ENCODE assay signal across 9 cellular contexts in the genomic region with DNA sequence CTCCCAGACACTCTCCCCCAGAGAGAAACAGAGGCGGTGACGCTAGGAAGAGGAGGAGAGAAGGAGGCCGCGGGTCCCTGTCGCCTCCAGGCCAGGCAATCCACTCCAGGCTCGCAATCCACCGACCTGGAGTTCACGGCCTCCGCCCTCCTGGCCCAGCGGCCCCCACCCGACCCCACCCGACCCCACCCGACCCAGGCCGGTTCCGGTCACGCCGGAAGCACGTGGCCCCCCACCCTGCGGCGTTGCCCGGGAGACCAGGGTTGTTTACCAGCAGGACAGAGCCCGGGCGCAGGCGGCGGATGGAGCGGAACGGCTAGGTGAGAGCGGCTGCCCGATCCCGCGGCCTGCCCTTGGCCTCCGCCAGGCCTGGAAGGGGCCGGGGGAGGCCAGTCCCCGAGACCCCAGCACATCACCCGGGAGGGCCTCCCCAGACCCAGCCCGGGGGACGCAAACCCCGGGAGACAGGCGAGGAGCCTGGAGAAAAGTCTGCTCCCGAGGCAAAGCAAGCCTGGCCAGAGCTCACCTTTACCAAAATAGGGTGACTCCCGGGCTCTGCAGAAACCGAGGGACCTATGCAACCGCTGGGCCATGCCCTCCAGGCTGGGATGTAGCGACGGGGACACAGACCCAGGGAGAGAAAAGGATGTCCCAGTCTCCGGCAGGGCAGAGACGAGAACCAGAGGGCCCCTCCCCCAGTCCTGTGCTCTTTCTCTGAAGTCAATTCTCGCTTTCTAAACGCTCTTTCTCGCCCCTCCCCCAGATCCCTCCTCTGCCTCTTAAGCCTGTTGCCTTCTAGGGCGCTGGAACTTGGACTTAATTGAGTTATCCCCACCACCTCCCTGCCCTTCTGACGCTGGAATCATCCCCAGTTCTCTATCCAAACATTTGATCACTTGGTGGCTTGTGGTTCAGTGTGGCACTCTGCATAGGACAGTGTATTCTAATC. TPM values are rescaled to one million over a fixed set of nuclear protein-coding genes. Genes with fewer than 3 reads are reported as not detected.
DNase-seq lines count a peak whose midpoint lies in the region; ATAC-seq, FAIRE-seq and TF ChIP-seq lines count a peak whose summit lies in the region.
"Had no signal": no experiment of that assay in that cellular context is flagged by ENCODE, and none has a peak within 500 bp of the region (broad histone marks: within the 10 kb centered on the region; RNA-seq: fewer than 3 reads in every experiment).

A gene with protein sequence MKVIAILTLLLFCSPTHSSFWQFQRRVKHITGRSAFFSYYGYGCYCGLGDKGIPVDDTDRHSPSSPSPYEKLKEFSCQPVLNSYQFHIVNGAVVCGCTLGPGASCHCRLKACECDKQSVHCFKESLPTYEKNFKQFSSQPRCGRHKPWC (minus strand): TSS at position 685 of the 949 bp plus-strand sequence. CDS start 9,155 bp downstream, outside the sequence.
A gene with protein sequence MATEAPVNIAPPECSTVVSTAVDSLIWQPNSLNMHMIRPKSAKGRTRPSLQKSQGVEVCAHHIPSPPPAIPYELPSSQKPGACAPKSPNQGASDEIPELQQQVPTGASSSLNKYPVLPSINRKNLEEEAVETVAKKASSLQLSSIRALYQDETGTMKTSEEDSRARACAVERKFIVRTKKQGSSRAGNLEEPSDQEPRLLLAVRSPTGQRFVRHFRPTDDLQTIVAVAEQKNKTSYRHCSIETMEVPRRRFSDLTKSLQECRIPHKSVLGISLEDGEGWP (plus strand): TSS at position 263 of the 949 bp plus-strand sequence. CDS start 4,466 bp downstream, outside the sequence.

- TF ChIP-seq EP300 in HepG2 (IDR thresholded peaks at IDR 0.05; ENCODE audit: low read depth in 2 of 2, low read length in 2 of 2) (no peak; a peak in 1 of 4 replicates), HepG2 (CRISPR knock-in tag; IDR thresholded peaks at IDR 0.05; ENCODE audit: borderline replicate concordance) (no peak)

- no peak for TF ChIP-seq POLR2A in HepG2 (IDR thresholded peaks at IDR 0.05; ENCODE audit: insufficient read depth in 1 of 2, low read depth in 2 of 2, low read length in 2 of 2)

- TF ChIP-seq RAD21 in HepG2 (CRISPR knock-in tag; IDR thresholded peaks at IDR 0.05), result no peak

- FAIRE-seq in HepG2 (lab: Jason Lieb, UNC), result no peak

- H3F3A ChIP-seq in MM.1S (ENCODE audit: insufficient read depth, low read length), result no peaks in the 10 kb centered on the region

- H3K79me2 ChIP-seq in HepG2 (ENCODE audit: insufficient read depth, low read length) (no peaks in the 10 kb centered on the region), MM.1S (ENCODE audit: low read length) (no peaks in the 10 kb centered on the region)

- TF ChIP-seq CTCF in GM06990 (IDR thresholded peaks at IDR 0.05; ENCODE audit: insufficient read depth, low read length, poor library complexity, severe bottlenecking) (no peak), ascending aorta (IDR thresholded peaks at IDR 0.05) (no peak), HepG2 (CRISPR knock-in tag; IDR thresholded peaks at IDR 0.05) (no peak), MM.1S (IDR thresholded peaks at IDR 0.05; ENCODE audit: low read length) (no peak)

- H3K9me2 ChIP-seq in MM.1S (replicated peaks; ENCODE audit: insufficient read depth, low read length), result no peaks in the 10 kb centered on the region

- H3K9me3 ChIP-seq in ascending aorta (no peaks in the 10 kb centered on the region), HepG2 (ENCODE audit: low read length) (no peaks in the 10 kb centered on the region), MM.1S (replicated peaks; ENCODE audit: insufficient read depth, low read length) (no peaks in the 10 kb centered on the region)

- no peaks in the 10 kb centered on the region for H4K20me1 ChIP-seq in HepG2 (ENCODE audit: insufficient read depth, low read length)
- no peaks in the 10 kb centered on the region for H4K20me1 ChIP-seq in MM.1S (ENCODE audit: insufficient read depth, low read length)

- BruUV-seq in HepG2 (replicated peaks; lab: Mats Ljungman, UMichigan), result no TSS peak

- H3K4me3 ChIP-seq in GM06990 (replicated peaks; ENCODE audit: low read depth, low read length) (peak within 1 kb of the TSS; percentile 46), ascending aorta (peak within 1 kb of the TSS; percentile 33 to 51), HepG2 (replicated peaks in 1 of 3; ENCODE audit: insufficient read depth in 1 of 3, low read depth in 2 of 3, low read length in 3 of 3) (peak within 1 kb of the TSS in 2 of 3 experiments; percentile 20 to 51; a peak in 2 of 6 replicates), MM.1S (ENCODE audit: low read length) (no peak within 1 kb of the TSS)

- in situ Hi-C loops in HepG2 (cut with HindIII; ENCODE audit: extremely low pct_ligation_motif_present, low pct_unique_long_range_greater_than_20kb), result no loop called here

- H3K4me2 ChIP-seq in HepG2 (ENCODE audit: low read depth, low read length) (peak within 1 kb of the TSS; percentile 57), MM.1S (ENCODE audit: low read depth, low read length) (no peak within 1 kb of the TSS)

- H3K27ac ChIP-seq in ascending aorta, result no peak within 1 kb of the TSS
- H3K27ac ChIP-seq in HepG2 (ENCODE audit: extremely low read length, insufficient read depth, low read length), result no peak within 1 kb of the TSS
- H3K27ac ChIP-seq in MM.1S (ENCODE audit: low read length), result no peak within 1 kb of the TSS

- H2AFZ ChIP-seq in HepG2 (ENCODE audit: low read length) (no peak within 1 kb of the TSS), MM.1S (ENCODE audit: low read length) (no peak within 1 kb of the TSS)

- peak; percentile 69 for ATAC-seq in HepG2

- DNase-seq in GM06990 (ENCODE audit: extremely low read depth, insufficient read length), result peak; percentile 47
- DNase-seq in T-helper 2 cell, result peak in 4 of 5 experiments; percentile 12 to 72 (median 38)
- DNase-seq in ascending aorta (ENCODE audit: low spot score in 2 of 2), result no peak
- peak; percentile 13 for DNase-seq in HepG2 (ENCODE audit: low spot score)
- peak; percentile 55 to 62 for DNase-seq in stimulated activated CD4-positive, alpha-beta T cell treated with anti-CD3 and anti-CD28 coated beads, Interleukin-4, amount 100 ng/mL, for 4 hours
- DNase-seq in MM.1S, result no peak
- no peak for DNase-seq in GOT3 (lab: John Stamatoyannopoulos, UW)
- no peak for DNase-seq in cerebellum (ENCODE audit: low spot score)

- intact Hi-C loops in ascending aorta (cut with DNase I) (no loop called here), HepG2 (cut with micrococcal nuclease; ENCODE audit: unreplicated experiment) (no loop called here)

- CTCF ChIA-PET in HepG2 (lab: Yijun Ruan, JAX; ENCODE audit: low intra/inter-chr PET ratio, low total read pairs), result interaction anchor here (0.5 kb wide), 1 partner anchor 212 kb away, joined by 3 read pairs; no protein-coding TSS in a partner anchor

- POLR2A ChIA-PET in HepG2 (lab: Yijun Ruan, JAX), result no interaction called here

- WGBS in HepG2 (ENCODE audit: low lambda C conversion rate), result 33% methylated on average over 15 of the region's 52 CpGs

- H3K4me1 ChIP-seq in ascending aorta (no peaks in the 10 kb centered on the region), HepG2 (ENCODE audit: insufficient read depth, low read length) (peaks cover 34% of the 10 kb centered on the region), MM.1S (ENCODE audit: low read length) (no peaks in the 10 kb centered on the region)

- H3K27me3 ChIP-seq in GM06990 (replicated peaks; ENCODE audit: control insufficient read depth, insufficient read depth, low read length) (peaks cover 5% of the 10 kb centered on the region), ascending aorta (no peaks in the 10 kb centered on the region), HepG2 (ENCODE audit: control insufficient read depth in 1 of 2, insufficient read depth in 2 of 2, low read length in 2 of 2) (peaks cover 2 to 52% of the 10 kb centered on the region in 2 experiments; a peak in 3 of 5 replicates), MM.1S (replicated peaks; ENCODE audit: insufficient read depth, low read length) (peaks cover 96% of the 10 kb centered on the region)

- H3K9ac ChIP-seq in HepG2 (ENCODE audit: insufficient read depth, low read depth, low read length), result peak within 1 kb of the TSS; percentile 40; the same call in 1 of the 2 replicates
- no peak within 1 kb of the TSS for H3K9ac ChIP-seq in MM.1S (ENCODE audit: low read length)

- no peaks in the 10 kb centered on the region for H3K36me3 ChIP-seq in GM06990 (ENCODE audit: control insufficient read depth, insufficient read depth, low read length)
- no peaks in the 10 kb centered on the region for H3K36me3 ChIP-seq in ascending aorta
- H3K36me3 ChIP-seq in HepG2 (replicated peaks in 1 of 2; ENCODE audit: control insufficient read depth in 1 of 2, insufficient read depth in 2 of 2, low read length in 2 of 2), result no peaks in the 10 kb centered on the region
- H3K36me3 ChIP-seq in MM.1S (replicated peaks; ENCODE audit: insufficient read depth, low read length), result no peaks in the 10 kb centered on the region

RNA-seq across cellular contexts. Expression of the first gene that starts in this region (rescaled TPM):
- total RNA-seq in ascending aorta (not detected), HepG2 (2016; rRNA removed; fragmentation: Illumina TruSeq; extraction: Trizol) (not detected in 2 replicates), cerebellum (not detected)
- not detected in 2 replicates for total RNA-seq in HepG2 (2016; cell fraction: cytosol; rRNA removed; fragmentation: Illumina TruSeq; extraction: Trizol; ENCODE audit: low read depth)
- total RNA-seq in HepG2 (2016; cell fraction: insoluble cytoplasmic fraction; rRNA removed; fragmentation: Illumina TruSeq; extraction: Trizol), result not detected in 2 replicates
- not detected in 2 replicates for total RNA-seq in HepG2 (2016; cell fraction: membrane; rRNA removed; fragmentation: Illumina TruSeq; extraction: Trizol)
- total RNA-seq in HepG2 (2016; cell fraction: nucleus; rRNA removed; fragmentation: Illumina TruSeq; extraction: Trizol), result not detected in 2 replicates
- not detected in 2 replicates for polyA plus RNA-seq in HepG2 (2011; rRNA removed)
- not detected in 2 replicates for polyA plus RNA-seq in HepG2 (2011; cell fraction: cytosol; rRNA removed)
- polyA plus RNA-seq in HepG2 (2011; cell fraction: nucleus; rRNA removed), result not detected in 2 replicates
- not detected in 2 replicates for polyA plus RNA-seq in HepG2 (2012)
- polyA plus RNA-seq in HepG2 (2016; cell fraction: cytosol; fragmentation: Illumina TruSeq; extraction: Trizol; ENCODE audit: low read depth), result not detected in 2 replicates
- not detected in 2 replicates for polyA plus RNA-seq in HepG2 (2016; cell fraction: insoluble cytoplasmic fraction; fragmentation: Illumina TruSeq; extraction: Trizol; ENCODE audit: low read depth)
- not detected in 2 replicates for polyA plus RNA-seq in HepG2 (2016; cell fraction: membrane; fragmentation: Illumina TruSeq; extraction: Trizol; ENCODE audit: low read depth)
- not detected in 2 replicates for polyA plus RNA-seq in HepG2 (2016; cell fraction: nucleus; fragmentation: Illumina TruSeq; extraction: Trizol; ENCODE audit: insufficient read depth, low read depth)
- not detected in 2 replicates for polyA minus RNA-seq in HepG2 (2011; rRNA and poly(A)+ RNA removed; ENCODE audit: low replicate concordance)
- not detected in 2 replicates for polyA minus RNA-seq in HepG2 (2011; cell fraction: cytosol; rRNA and poly(A)+ RNA removed)
- not detected in 2 replicates for polyA minus RNA-seq in HepG2 (2011; cell fraction: nucleus; rRNA and poly(A)+ RNA removed)
- total RNA-seq: endothelial cell of umbilical vein had no signal
- polyA plus RNA-seq: endothelial cell of umbilical vein had no signal

RNA-seq across cellular contexts. Expression of the second gene that starts in this region (rescaled TPM):
- not detected for total RNA-seq in ascending aorta
- 0.04 TPM in 1 of 2 replicates, not detected in the other for total RNA-seq in HepG2 (2016; rRNA removed; fragmentation: Illumina TruSeq; extraction: Trizol)
- not detected in 2 replicates for total RNA-seq in HepG2 (2016; cell fraction: cytosol; rRNA removed; fragmentation: Illumina TruSeq; extraction: Trizol; ENCODE audit: low read depth)
- total RNA-seq in HepG2 (2016; cell fraction: insoluble cytoplasmic fraction; rRNA removed; fragmentation: Illumina TruSeq; extraction: Trizol), result 0.03 and 0.04 TPM in 2 replicates
- total RNA-seq in HepG2 (2016; cell fraction: membrane; rRNA removed; fragmentation: Illumina TruSeq; extraction: Trizol), result 0.03 TPM in 2 replicates
- 0.09 TPM in 1 of 2 replicates, not detected in the other for total RNA-seq in HepG2 (2016; cell fraction: nucleus; rRNA removed; fragmentation: Illumina TruSeq; extraction: Trizol)
- polyA plus RNA-seq in HepG2 (2011; rRNA removed), result 0.05 and 0.07 TPM in 2 replicates
- polyA plus RNA-seq in HepG2 (2011; cell fraction: cytosol; rRNA removed), result 0.05 and 0.06 TPM in 2 replicates
- 0.03 and 0.08 TPM in 2 replicates for polyA plus RNA-seq in HepG2 (2011; cell fraction: nucleus; rRNA removed)
- polyA plus RNA-seq in HepG2 (2012), result 0.05 and 0.17 TPM in 2 replicates
- not detected in 2 replicates for polyA plus RNA-seq in HepG2 (2016; cell fraction: cytosol; fragmentation: Illumina TruSeq; extraction: Trizol; ENCODE audit: low read depth)
- 0.04 TPM in 1 of 2 replicates, not detected in the other for polyA plus RNA-seq in HepG2 (2016; cell fraction: insoluble cytoplasmic fraction; fragmentation: Illumina TruSeq; extraction: Trizol; ENCODE audit: low read depth)
- not detected in 2 replicates for polyA plus RNA-seq in HepG2 (2016; cell fraction: membrane; fragmentation: Illumina TruSeq; extraction: Trizol; ENCODE audit: low read depth)
- not detected in 2 replicates for polyA plus RNA-seq in HepG2 (2016; cell fraction: nucleus; fragmentation: Illumina TruSeq; extraction: Trizol; ENCODE audit: insufficient read depth, low read depth)
- polyA minus RNA-seq in HepG2 (2011; rRNA and poly(A)+ RNA removed; ENCODE audit: low replicate concordance), result 0.18 TPM in 1 of 2 replicates, not detected in the other
- polyA minus RNA-seq in HepG2 (2011; cell fraction: cytosol; rRNA and poly(A)+ RNA removed), result not detected in 2 replicates
- 0.13 and 0.25 TPM in 2 replicates for polyA minus RNA-seq in HepG2 (2011; cell fraction: nucleus; rRNA and poly(A)+ RNA removed)
- total RNA-seq in cerebellum, result 2.6 TPM
- total RNA-seq: endothelial cell of umbilical vein had no signal
- polyA plus RNA-seq: endothelial cell of umbilical vein had no signal

Comparison
In these comparisons a context has a peak if more than half of its experiments do, and no peak if none do; other contexts are left out.
1. Peak in DNase-seq, ATAC-seq, H3K4me3 ChIP-seq, H3K9ac ChIP-seq and H3K4me2 ChIP-seq in HepG2; RNA of the genes that start here not detected or under 1 TPM.
2. DNase-seq: peak in GM06990 (single experiment), T-helper 2 cell (4 of 5) and stimulated activated CD4-positive, alpha-beta T cell treated with anti-CD3 and anti-CD28 coated beads, Interleukin-4, amount 100 ng/mL, for 4 hours (2 of 2); none in ascending aorta (0 of 2), MM.1S (single experiment), GOT3 (single experiment) and cerebellum (single experiment).